8 cellular contexts compared by ENCODE assay signal in genomic region chr5:160312139-160312959, GRCh38. TPM values are rescaled to one million over a fixed set of nuclear protein-coding genes. Genes with fewer than 3 reads are reported as not detected.
DNase-seq lines count a peak whose midpoint lies in the region; ATAC-seq lines count a peak whose summit lies in the region.

CCNJL (minus strand) TSS chr5:160312564; CDS start chr5:160311923, 641 bp downstream.

- peaks cover 7% of the 10 kb centered on the region for H3K4me1 Mint-ChIP-seq in activated CD4-positive, alpha-beta memory T cell treated with anti-CD3 and anti-CD28 coated beads, Interleukin-2, amount 10 ng/mL, durations not matched to agents 7 days and 5 days
- peaks cover 6 to 24% of the 10 kb centered on the region in 2 donors for H3K4me1 Mint-ChIP-seq in natural killer cell treated with Interleukin-12 subunit alpha and Interleukin-12 subunit beta and Interleukin-15 and Interleukin-18, amount 100 ng/mL, for 72 hours (ENCODE audit: low read depth in 2 of 2)

- peak within 1 kb of the TSS; percentile 49 for H3K4me3 Mint-ChIP-seq in activated CD4-positive, alpha-beta memory T cell treated with anti-CD3 and anti-CD28 coated beads, Interleukin-2, amount 10 ng/mL, durations not matched to agents 7 days and 5 days
- peak within 1 kb of the TSS; percentile 93 for H3K4me3 Mint-ChIP-seq in natural killer cell treated with Interleukin-12 subunit alpha and Interleukin-12 subunit beta and Interleukin-15 and Interleukin-18, amount 100 ng/mL, for 72 hours

- POLR2A ChIA-PET in activated CD4-positive, alpha-beta memory T cell treated with anti-CD3 and anti-CD28 coated beads, Interleukin-2, amount 10 ng/mL, durations not matched to agents 7 days and 5 days (lab: Charles Lee), result no interaction called here

- H3K36me3 Mint-ChIP-seq in activated CD4-positive, alpha-beta memory T cell treated with anti-CD3 and anti-CD28 coated beads, Interleukin-2, amount 10 ng/mL, durations not matched to agents 7 days and 5 days (ENCODE audit: low read depth), result no peaks in the 10 kb centered on the region
- no peaks in the 10 kb centered on the region for H3K36me3 Mint-ChIP-seq in natural killer cell treated with Interleukin-12 subunit alpha and Interleukin-12 subunit beta and Interleukin-15 and Interleukin-18, amount 100 ng/mL, for 72 hours

- ATAC-seq in GM21619 (IDR thresholded peaks at IDR 0.05; ENCODE audit: unreplicated experiment), result peak; percentile 56
- ATAC-seq in natural killer cell treated with Interleukin-12 subunit alpha and Interleukin-12 subunit beta and Interleukin-15 and Interleukin-18, amount 100 ng/mL, for 72 hours, result peak; percentile 80 to 91

- no peaks in the 10 kb centered on the region for H3K9me3 Mint-ChIP-seq in activated CD4-positive, alpha-beta memory T cell treated with anti-CD3 and anti-CD28 coated beads, Interleukin-2, amount 10 ng/mL, durations not matched to agents 7 days and 5 days
- H3K9me3 Mint-ChIP-seq in natural killer cell treated with Interleukin-12 subunit alpha and Interleukin-12 subunit beta and Interleukin-15 and Interleukin-18, amount 100 ng/mL, for 72 hours, result no peaks in the 10 kb centered on the region

- H3K27ac Mint-ChIP-seq in activated CD4-positive, alpha-beta memory T cell treated with anti-CD3 and anti-CD28 coated beads, Interleukin-2, amount 10 ng/mL, durations not matched to agents 7 days and 5 days, result no peak within 1 kb of the TSS
- H3K27ac Mint-ChIP-seq in natural killer cell treated with Interleukin-12 subunit alpha and Interleukin-12 subunit beta and Interleukin-15 and Interleukin-18, amount 100 ng/mL, for 72 hours, result peak within 1 kb of the TSS; percentile 39 to 87

- DNase-seq in DMS53 treated with DMSO at 0.1 percent for 48 hours (lab: John Stamatoyannopoulos, UW; ENCODE audit: unreplicated experiment), result peak; percentile 75
- peak; percentile 77 for DNase-seq in NCI-H1436 (lab: John Stamatoyannopoulos, UW)
- no peak for DNase-seq in activated CD4-positive, alpha-beta memory T cell treated with anti-CD3 and anti-CD28 coated beads, Interleukin-2, amount 10 ng/mL, durations not matched to agents 7 days and 5 days
- peak; percentile 48 for DNase-seq in foreskin melanocyte
- peak; percentile 82 for DNase-seq in natural killer cell treated with Interleukin-12 subunit alpha and Interleukin-12 subunit beta and Interleukin-15 and Interleukin-18, amount 100 ng/mL, for 72 hours (ENCODE audit: low spot score)
- DNase-seq in Kasumi-1 (lab: John Stamatoyannopoulos, UW), result no peak
- DNase-seq in NAMALWA (ENCODE audit: low spot score), result no peak

- H3K27me3 Mint-ChIP-seq in activated CD4-positive, alpha-beta memory T cell treated with anti-CD3 and anti-CD28 coated beads, Interleukin-2, amount 10 ng/mL, durations not matched to agents 7 days and 5 days, result peaks cover 71% of the 10 kb centered on the region
- peaks cover 0 to 24% of the 10 kb centered on the region in 2 donors for H3K27me3 Mint-ChIP-seq in natural killer cell treated with Interleukin-12 subunit alpha and Interleukin-12 subunit beta and Interleukin-15 and Interleukin-18, amount 100 ng/mL, for 72 hours

- CTCF ChIA-PET in activated CD4-positive, alpha-beta memory T cell treated with anti-CD3 and anti-CD28 coated beads, Interleukin-2, amount 10 ng/mL, durations not matched to agents 7 days and 5 days (lab: Charles Lee), result no interaction called here

RNA-seq across cellular contexts. Expression of gene CCNJL, which starts in this region (rescaled TPM):
- not detected for total RNA-seq in activated CD4-positive, alpha-beta memory T cell treated with anti-CD3 and anti-CD28 coated beads, Interleukin-2, amount 10 ng/mL, durations not matched to agents 7 days and 5 days
- total RNA-seq in natural killer cell treated with Interleukin-12 subunit alpha and Interleukin-12 subunit beta and Interleukin-15 and Interleukin-18, amount 100 ng/mL, for 72 hours, result 10 to 100 TPM in 1 of 2 donors, 1 to 10 TPM in 1; 5.6 to 20.1 TPM

Comparison
In these comparisons a context has a peak if more than half of its experiments do, and no peak if none do; other contexts are left out.
1. RNA of gene CCNJL (total RNA-seq): 5.6 to 20.1 TPM in natural killer cell treated with Interleukin-12 subunit alpha and Interleukin-12 subunit beta and Interleukin-15 and Interleukin-18, amount 100 ng/mL, for 72 hours; not detected in activated CD4-positive, alpha-beta memory T cell treated with anti-CD3 and anti-CD28 coated beads, Interleukin-2, amount 10 ng/mL, durations not matched to agents 7 days and 5 days; every median in the first group is over 4 times any median in the second.
2. DNase-seq: peak in DMS53 treated with DMSO at 0.1 percent for 48 hours (single experiment), NCI-H1436 (single experiment), foreskin melanocyte (single experiment) and natural killer cell treated with Interleukin-12 subunit alpha and Interleukin-12 subunit beta and Interleukin-15 and Interleukin-18, amount 100 ng/mL, for 72 hours (single experiment); none in activated CD4-positive, alpha-beta memory T cell treated with anti-CD3 and anti-CD28 coated beads, Interleukin-2, amount 10 ng/mL, durations not matched to agents 7 days and 5 days (single experiment), Kasumi-1 (0 of 2) and NAMALWA (single experiment).